30 cellular contexts compared by ENCODE assay signal in the genomic region with DNA sequence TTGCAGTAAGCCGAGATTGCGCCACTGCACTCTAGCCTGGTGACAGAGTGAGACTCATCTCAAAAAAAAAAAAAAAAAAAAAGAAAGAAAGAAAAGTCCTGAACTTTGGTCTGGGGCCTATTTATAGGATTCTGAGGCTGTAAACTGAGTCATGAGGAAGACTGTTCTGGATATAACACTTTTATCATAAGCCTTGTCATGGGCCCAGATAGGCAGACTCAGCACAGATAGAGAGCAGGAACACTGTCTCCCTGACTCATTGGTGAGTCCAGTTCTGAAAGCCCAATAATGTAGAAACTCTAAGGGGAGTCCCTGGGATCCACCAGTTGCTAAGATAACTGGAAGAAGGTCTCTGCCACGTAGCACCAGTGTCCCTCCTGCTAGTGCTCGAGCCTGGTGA.
"Had no signal": no experiment of that assay in that cellular context is flagged by ENCODE, and none has a peak within 500 bp of the region (broad histone marks: within the 10 kb centered on the region; RNA-seq: fewer than 3 reads in every experiment).

No MANE protein-coding gene starts in this region.

- H3K4me1 ChIP-seq: Peyer's patch had no signal

- H3K27me3 ChIP-seq: body of pancreas, breast epithelium, MG63, Peyer's patch had no signal

- H3K9me3 ChIP-seq: body of pancreas, breast epithelium, Peyer's patch had no signal

- DNase-seq: activated CD4-positive, alpha-beta T cell treated with anti-CD3 and anti-CD28 coated beads, Interleukin-2, amount 50 U/mL, for 4 hours; activated CD8-positive, alpha-beta T cell treated with anti-CD3 and anti-CD28 coated beads for 36 hours; activated effector memory CD4-positive, alpha-beta T cell treated with anti-CD3 and anti-CD28 coated beads, Interleukin-2, amount 50 U/mL, for 16 hours; activated naive CD4-positive, alpha-beta T cell treated with Interleukin-2 at 50 U/mL for 16 hours; activated naive CD8-positive, alpha-beta T cell treated with anti-CD3 and anti-CD28 coated beads, Interleukin-2, amount 10 ng/mL, durations not matched to agents 7 days and 5 days; activated T-cell treated with anti-CD3 and anti-CD28 coated beads, Interleukin-2, amount 50 U/mL, for 1 hour; activated T-cell treated with anti-CD3 and anti-CD28 coated beads, Interleukin-2, amount 50 U/mL, for 72 hours; body of pancreas; Karpas-422; KBM-7; MG63; NCI-H1048; NCI-H1105 treated with DMSO at 0.1 percent for 48 hours; NCI-H1436; NCI-H1694; NCI-H1930; NCI-H2081 treated with DMSO at 0.1 percent for 48 hours; NCI-H226; NCI-H524 treated with DMSO at 0.1 percent for 48 hours; NK-92 treated with Interleukin-12 subunit alpha and Interleukin-12 subunit beta, amount 100 ng/mL, for 24 hours; PC-3; Peyer's patch; RPMI8226; SIG-M5; SW 1271; T-helper 1 cell; T1000 had no signal

- H3K27ac ChIP-seq: body of pancreas, breast epithelium had no signal

- H3K36me3 ChIP-seq: breast epithelium, MG63, Peyer's patch had no signal

- ATAC-seq: activated CD8-positive, alpha-beta T cell treated with anti-CD3 and anti-CD28 coated beads for 36 hours; activated T-cell treated with anti-CD3 and anti-CD28 coated beads, Interleukin-2, amount 50 U/mL, for 72 hours; activated T-helper 17 cell treated with anti-CD3 and anti-CD28 coated beads, Interleukin-2, amount 50 U/mL, for 72 hours; body of pancreas; PC-3 had no signal

- H3K4me3 ChIP-seq: body of pancreas, breast epithelium, MG63, Peyer's patch had no signal

- FAIRE-seq: astrocyte had no signal
